ENCODE assay signal across 23 cellular contexts in genomic region chr9:100394819-100395218, GRCh38. TPM values are rescaled to one million over a fixed set of nuclear protein-coding genes. Genes with fewer than 3 reads are reported as not detected.
DNase-seq lines count a peak whose midpoint lies in the region; ATAC-seq, FAIRE-seq and TF ChIP-seq lines count a peak whose summit lies in the region.
"Had no signal": no experiment of that assay in that cellular context is flagged by ENCODE, and none has a peak within 500 bp of the region (broad histone marks: within the 10 kb centered on the region; RNA-seq: fewer than 3 reads in every experiment).

No MANE protein-coding gene starts in this region.

- no peak overlapping the region for H3K27ac ChIP-seq in upper lobe of right lung
- H3K27ac ChIP-seq: right atrium auricular region, testis had no signal

- intact Hi-C loops in upper lobe of right lung (cut with DNase I), result no loop called here

- H3K4me1 ChIP-seq in upper lobe of right lung, result no peaks in the 10 kb centered on the region
- H3K4me1 ChIP-seq: HAP-1, right atrium auricular region, testis had no signal

- H3K36me3 ChIP-seq in bronchial epithelial cell (ENCODE audit: control insufficient read depth, insufficient read depth, low read length), result no peaks in the 10 kb centered on the region
- no peaks in the 10 kb centered on the region for H3K36me3 ChIP-seq in upper lobe of right lung
- H3K36me3 ChIP-seq: HAP-1, right atrium auricular region had no signal

- no peaks in the 10 kb centered on the region for H3K9me3 ChIP-seq in upper lobe of right lung
- H3K9me3 ChIP-seq: HAP-1, right atrium auricular region, testis had no signal

- ATAC-seq in upper lobe of right lung (peak; percentile 57), HG03175 (IDR thresholded peaks at IDR 0.05; ENCODE audit: unreplicated experiment) (no peak)
- ATAC-seq: activated CD8-positive, alpha-beta T cell treated with anti-CD3 and anti-CD28 coated beads for 36 hours; K562; stimulated activated effector memory CD8-positive, alpha-beta T cell treated with anti-CD3 and anti-CD28 coated beads, Interleukin-12 subunit alpha, Interleukin-12 subunit beta, amount 100 ng/mL, for 72 hours had no signal

- H3K27me3 ChIP-seq in bronchial epithelial cell (ENCODE audit: control insufficient read depth, insufficient read depth, low read length), result no peaks in the 10 kb centered on the region
- H3K27me3 ChIP-seq in upper lobe of right lung, result no peaks in the 10 kb centered on the region
- H3K27me3 ChIP-seq: right atrium auricular region, testis had no signal

- TF ChIP-seq CTCF in bronchial epithelial cell (IDR thresholded peaks at IDR 0.05; ENCODE audit: insufficient read depth, low read length, severe bottlenecking) (no peak), upper lobe of right lung (IDR thresholded peaks at IDR 0.05) (no peak)

- H3K4me3 ChIP-seq in bronchial epithelial cell (ENCODE audit: low read depth, low read length) (no peak overlapping the region), upper lobe of right lung (no peak overlapping the region)
- H3K4me3 ChIP-seq: GM12878, HAP-1, K562, lung, right atrium auricular region, testis had no signal

- peak; percentile 28 for FAIRE-seq in bronchial epithelial cell (lab: Jason Lieb, UNC)
- FAIRE-seq: GM12878, K562 had no signal

- DNase-seq in GF-D8 (lab: John Stamatoyannopoulos, UW) (peak; percentile 19), MV-4-11 (lab: John Stamatoyannopoulos, UW) (peak; percentile 84), bronchial epithelial cell (ENCODE audit: low read depth) (peak; percentile 23), upper lobe of right lung (no peak), NCI-H128 (lab: John Stamatoyannopoulos, UW; ENCODE audit: unreplicated experiment) (no peak), ureter (ENCODE audit: low spot score) (no peak)
- DNase-seq: activated CD8-positive, alpha-beta T cell treated with anti-CD3 and anti-CD28 coated beads for 36 hours; activated naive CD4-positive, alpha-beta T cell treated with Interleukin-2 at 50 U/mL for 16 hours; activated T-cell treated with anti-CD3 and anti-CD28 coated beads, Interleukin-2, amount 50 U/mL, for 1 hour; Calu3; islet precursor cell; NCI-H1417; NCI-H524 treated with DMSO at 0.1 percent for 48 hours; Right ventricle myocardium superior; T-helper 2 cell; testis had no signal

RNA-seq across cellular contexts. Expression of gene MSANTD3, which starts 32.1 kb away (rescaled TPM):
- total RNA-seq in bronchial epithelial cell (37.1 and 38.7 TPM in 2 replicates), upper lobe of right lung (18.1 TPM), ureter (12.3 TPM)

RNA-seq across cellular contexts. Expression of gene TEX10, which starts 42.1 kb away (rescaled TPM):
- total RNA-seq in bronchial epithelial cell, result 22.9 and 30.0 TPM in 2 replicates
- 13.0 TPM for total RNA-seq in upper lobe of right lung
- 17.8 TPM for total RNA-seq in ureter

Comparison
In these comparisons a context has a peak if more than half of its experiments do, and no peak if none do; other contexts are left out.
1. DNase-seq: peak in GF-D8 (single experiment), MV-4-11 (single experiment) and bronchial epithelial cell (single experiment); none in upper lobe of right lung (single experiment), NCI-H128 (single experiment) and ureter (single experiment).